In the genomic region with DNA sequence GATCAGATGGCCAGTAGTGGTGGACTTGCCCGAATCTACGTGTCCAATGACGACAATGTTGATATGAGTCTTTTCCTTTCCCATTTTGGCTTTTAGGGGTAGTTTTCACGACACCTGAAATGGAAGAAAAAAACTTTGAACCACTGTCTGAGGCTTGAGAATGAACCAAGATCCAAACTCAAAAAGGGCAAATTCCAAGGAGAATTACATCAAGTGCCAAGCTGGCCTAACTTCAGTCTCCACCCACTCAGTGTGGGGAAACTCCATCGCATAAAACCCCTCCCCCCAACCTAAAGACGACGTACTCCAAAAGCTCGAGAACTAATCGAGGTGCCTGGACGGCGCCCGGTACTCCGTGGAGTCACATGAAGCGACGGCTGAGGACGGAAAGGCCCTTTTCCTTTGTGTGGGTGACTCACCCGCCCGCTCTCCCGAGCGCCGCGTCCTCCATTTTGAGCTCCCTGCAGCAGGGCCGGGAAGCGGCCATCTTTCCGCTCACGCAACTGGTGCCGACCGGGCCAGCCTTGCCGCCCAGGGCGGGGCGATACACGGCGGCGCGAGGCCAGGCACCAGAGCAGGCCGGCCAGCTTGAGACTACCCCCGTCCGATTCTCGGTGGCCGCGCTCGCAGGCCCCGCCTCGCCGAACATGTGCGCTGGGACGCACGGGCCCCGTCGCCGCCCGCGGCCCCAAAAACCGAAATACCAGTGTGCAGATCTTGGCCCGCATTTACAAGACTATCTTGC, we compare ENCODE assay signal across 8 cellular contexts. TPM values are rescaled to one million over a fixed set of nuclear protein-coding genes. Genes with fewer than 3 reads are reported as not detected.
DNase-seq lines count a peak whose midpoint lies in the region; ATAC-seq and TF ChIP-seq lines count a peak whose summit lies in the region.

No MANE protein-coding gene starts in this region.

- peaks cover 11% of the 10 kb centered on the region for H3K4me1 Mint-ChIP-seq in Caco-2 (ENCODE audit: low read depth, unreplicated experiment)

- peak overlapping the region; percentile 100 for H3K4me2 ChIP-seq in neural cell (ENCODE audit: low read length)

- H3K27ac ChIP-seq in RWPE1 (peak overlapping the region; percentile 98), neural cell (ENCODE audit: low read length) (peak overlapping the region; percentile 97)

- H3K36me3 ChIP-seq in Caco-2 (ENCODE audit: control insufficient read depth, insufficient read depth, low read length) = peaks cover 12% of the 10 kb centered on the region
- H3K36me3 ChIP-seq in neural cell (ENCODE audit: insufficient read depth, low read length) = no peaks in the 10 kb centered on the region

- peak overlapping the region; percentile 98 for H3K27ac Mint-ChIP-seq in Caco-2 (ENCODE audit: unreplicated experiment)

- peaks cover 78% of the 10 kb centered on the region for H3K36me3 Mint-ChIP-seq in Caco-2 (ENCODE audit: insufficient read depth, unreplicated experiment)

- POLR2A ChIA-PET in Caco-2 (lab: Charles Lee) (interaction anchor here (0.6 to 4.5 kb wide), 9 partner anchors 16 to 1685 kb away, joined by 3 to 70 read pairs (median 4); partner anchors contain the start of genes MTO1 and SLC17A5), RWPE1 (lab: Yijun Ruan, JAX; ENCODE audit: low non-redundant PET) (interaction anchor here (0.6 to 1.5 kb wide), 5 partner anchors 60 to 134 kb away, joined by 3 to 11 read pairs (median 7); partner anchors contain the start of gene SLC17A5)

- H3K9ac ChIP-seq in neural cell (ENCODE audit: low read length) = peak overlapping the region; percentile 99

- H3K4me1 ChIP-seq in Caco-2 = peaks cover 8% of the 10 kb centered on the region

- TF ChIP-seq EP300 in neural cell (conservative IDR thresholded peaks at IDR 0.05; ENCODE audit: poor library complexity, severe bottlenecking) = no peak

- H3K4me3 ChIP-seq in Caco-2 (ENCODE audit: low read depth, low read length) (peak overlapping the region; percentile 76), neural cell (ENCODE audit: low read length) (peak overlapping the region; percentile 98)

- intact Hi-C loops in Caco-2 (cut with micrococcal nuclease; ENCODE audit: unreplicated experiment) = loop anchor here (5.0 kb wide), 1 partner anchor 68 kb away; the partner anchor contains the start of gene CGAS

- H3K27me3 ChIP-seq in Caco-2 (replicated peaks; ENCODE audit: control insufficient read depth, insufficient read depth, low read length) (no peaks in the 10 kb centered on the region), neural cell (ENCODE audit: insufficient read depth, low read depth, low read length) (no peaks in the 10 kb centered on the region)

- H3K9me3 Mint-ChIP-seq in Caco-2 (ENCODE audit: unreplicated experiment) = no peaks in the 10 kb centered on the region

- peaks cover 19% of the 10 kb centered on the region for H4K20me1 ChIP-seq in neural cell (ENCODE audit: insufficient read depth)

- DNase-seq in Caco-2 = peak; percentile 72 to 73
- no peak for DNase-seq in RWPE1 (ENCODE audit: low spot score)
- peak; percentile 94 for DNase-seq in activated effector memory CD4-positive, alpha-beta T cell treated with anti-CD3 and anti-CD28 coated beads, Interleukin-2, amount 50 U/mL, for 16 hours
- peak; percentile 53 for DNase-seq in fibroblast of the conjunctiva (ENCODE audit: low read depth)
- DNase-seq in stimulated activated naive CD4-positive, alpha-beta T cell treated with Interleukin-2 at 50 U/mL for 16 hours (lab: John Stamatoyannopoulos, UW) = peak; percentile 83

- peak overlapping the region; percentile 27 for H2AFZ ChIP-seq in neural cell (ENCODE audit: low read depth, low read length)

- CTCF ChIA-PET in Caco-2 (lab: Charles Lee) (no interaction called here), RWPE1 (lab: Yijun Ruan, JAX) (interaction anchor here (0.7 to 1.0 kb wide), 2 partner anchors 9 to 132 kb away, joined by 3 read pairs; no protein-coding TSS in a partner anchor)

- no TSS peak for BruUV-seq in Caco-2 (replicated peaks; lab: Mats Ljungman, UMichigan)

- TF ChIP-seq RAD21 in neural cell (conservative IDR thresholded peaks at IDR 0.05) = no peak

- H3K79me2 ChIP-seq in neural cell (replicated peaks; ENCODE audit: insufficient read depth, low read length) = peaks cover 18% of the 10 kb centered on the region

- H3K9me3 ChIP-seq in Caco-2 (no peaks in the 10 kb centered on the region), neural cell (ENCODE audit: low read length) (no peaks in the 10 kb centered on the region)

- no peaks in the 10 kb centered on the region for H3K9me2 ChIP-seq in neural cell (ENCODE audit: insufficient read depth, low read length)

- peak; percentile 17 for ATAC-seq in HG03045 (IDR thresholded peaks at IDR 0.05; ENCODE audit: unreplicated experiment)
- no peak for ATAC-seq in GM21381 (IDR thresholded peaks at IDR 0.05; ENCODE audit: unreplicated experiment)

- no peaks in the 10 kb centered on the region for H3K27me3 Mint-ChIP-seq in Caco-2 (ENCODE audit: insufficient read depth, unreplicated experiment)

- peak overlapping the region; percentile 81 for H3K4me3 Mint-ChIP-seq in Caco-2 (ENCODE audit: unreplicated experiment)

- TF ChIP-seq CTCF in Caco-2 (IDR thresholded peaks at IDR 0.05; ENCODE audit: insufficient read depth in 1 of 2, low read depth in 1 of 2, low read length in 1 of 2, severe bottlenecking in 1 of 2, unreplicated experiment in 1 of 2) (no peak), RWPE1 (conservative IDR thresholded peaks at IDR 0.05; ENCODE audit: low read depth) (no peak), neural cell (IDR thresholded peaks at IDR 0.05; ENCODE audit: poor library complexity, severe bottlenecking) (no peak)

- peaks cover 8% of the 10 kb centered on the region for H3F3A ChIP-seq in neural cell (ENCODE audit: insufficient read depth, low read length, poor library complexity, severe bottlenecking)

TF ChIP-seq in neural cell, 6 proteins besides CTCF, POLR2A, EP300 and RAD21:
- TF ChIP-seq SMC3 (conservative IDR thresholded peaks at IDR 0.05; ENCODE audit: poor library complexity) = no peak
- no peak for TF ChIP-seq MXI1 (conservative IDR thresholded peaks at IDR 0.05; ENCODE audit: poor library complexity, severe bottlenecking)
- no peak for TF ChIP-seq POLR2AphosphoS5 (IDR thresholded peaks at IDR 0.05)
- no peak for TF ChIP-seq TAF1 (IDR thresholded peaks at IDR 0.05; ENCODE audit: low read depth)
- TF ChIP-seq, protein P1, sequence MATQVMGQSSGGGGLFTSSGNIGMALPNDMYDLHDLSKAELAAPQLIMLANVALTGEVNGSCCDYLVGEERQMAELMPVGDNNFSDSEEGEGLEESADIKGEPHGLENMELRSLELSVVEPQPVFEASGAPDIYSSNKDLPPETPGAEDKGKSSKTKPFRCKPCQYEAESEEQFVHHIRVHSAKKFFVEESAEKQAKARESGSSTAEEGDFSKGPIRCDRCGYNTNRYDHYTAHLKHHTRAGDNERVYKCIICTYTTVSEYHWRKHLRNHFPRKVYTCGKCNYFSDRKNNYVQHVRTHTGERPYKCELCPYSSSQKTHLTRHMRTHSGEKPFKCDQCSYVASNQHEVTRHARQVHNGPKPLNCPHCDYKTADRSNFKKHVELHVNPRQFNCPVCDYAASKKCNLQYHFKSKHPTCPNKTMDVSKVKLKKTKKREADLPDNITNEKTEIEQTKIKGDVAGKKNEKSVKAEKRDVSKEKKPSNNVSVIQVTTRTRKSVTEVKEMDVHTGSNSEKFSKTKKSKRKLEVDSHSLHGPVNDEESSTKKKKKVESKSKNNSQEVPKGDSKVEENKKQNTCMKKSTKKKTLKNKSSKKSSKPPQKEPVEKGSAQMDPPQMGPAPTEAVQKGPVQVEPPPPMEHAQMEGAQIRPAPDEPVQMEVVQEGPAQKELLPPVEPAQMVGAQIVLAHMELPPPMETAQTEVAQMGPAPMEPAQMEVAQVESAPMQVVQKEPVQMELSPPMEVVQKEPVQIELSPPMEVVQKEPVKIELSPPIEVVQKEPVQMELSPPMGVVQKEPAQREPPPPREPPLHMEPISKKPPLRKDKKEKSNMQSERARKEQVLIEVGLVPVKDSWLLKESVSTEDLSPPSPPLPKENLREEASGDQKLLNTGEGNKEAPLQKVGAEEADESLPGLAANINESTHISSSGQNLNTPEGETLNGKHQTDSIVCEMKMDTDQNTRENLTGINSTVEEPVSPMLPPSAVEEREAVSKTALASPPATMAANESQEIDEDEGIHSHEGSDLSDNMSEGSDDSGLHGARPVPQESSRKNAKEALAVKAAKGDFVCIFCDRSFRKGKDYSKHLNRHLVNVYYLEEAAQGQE (IDR thresholded peaks at IDR 0.05; ENCODE audit: borderline replicate concordance) = no peak
- TF ChIP-seq EZH2 (IDR thresholded peaks at IDR 0.05; ENCODE audit: borderline replicate concordance, insufficient read depth, low read length, poor library complexity, severe bottlenecking) = no peak

RNA-seq across cellular contexts. Expression of gene EEF1A1, which starts 0.7 kb away (rescaled TPM):
- total RNA-seq in Caco-2 (2022) = 9,246 and 9,491 TPM in 2 replicates
- 9,853 and 10,705 TPM in 2 replicates for polyA plus RNA-seq in neural cell
- 10,068 and 10,731 TPM in 2 replicates for polyA minus RNA-seq in neural cell

RNA-seq across cellular contexts. Expression of gene MTO1, which starts 58.6 kb away (rescaled TPM):
- 28.7 and 33.1 TPM in 2 replicates for total RNA-seq in Caco-2 (2022)
- polyA plus RNA-seq in neural cell = 30.6 and 34.4 TPM in 2 replicates
- 28.5 and 37.7 TPM in 2 replicates for polyA minus RNA-seq in neural cell
